1 cellular context compared by ENCODE assay signal in the genomic region with DNA sequence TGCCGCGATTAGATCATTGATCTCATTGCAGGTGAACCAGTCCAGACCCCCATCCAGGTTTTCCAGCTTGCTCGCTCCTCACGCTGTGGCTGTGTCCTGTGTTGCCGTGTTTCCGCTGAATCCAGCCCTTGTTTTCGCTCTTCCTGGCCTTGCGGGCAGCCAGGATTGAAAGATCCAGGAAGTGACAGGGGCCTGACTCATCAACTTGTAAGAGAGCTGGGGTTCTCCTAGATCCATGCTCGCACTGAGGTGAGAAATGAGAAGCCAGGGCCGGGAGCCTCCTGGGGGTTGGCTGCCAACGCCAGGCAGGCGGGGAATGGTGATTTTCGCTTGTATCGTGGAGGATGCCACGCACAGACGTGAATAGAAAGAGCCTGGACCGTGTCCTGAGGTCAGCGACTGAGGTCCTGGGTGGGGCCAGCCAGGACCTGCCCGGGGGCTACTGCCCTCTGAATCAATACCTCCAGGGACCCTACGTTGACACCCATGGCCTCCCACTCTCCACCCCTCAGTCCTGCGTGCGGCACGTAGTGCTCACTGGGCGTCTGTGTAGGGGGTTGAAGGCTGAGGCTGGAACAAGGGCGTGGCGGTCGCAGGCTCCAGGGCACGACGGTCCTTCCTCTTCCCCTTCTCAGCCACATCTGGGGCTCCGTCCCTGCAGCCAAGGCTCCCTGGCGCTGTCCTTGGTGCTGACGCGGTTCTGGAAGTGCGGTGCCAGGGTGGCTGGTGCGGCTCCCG.
TF ChIP-seq lines count a peak whose summit lies in the region.

No MANE protein-coding gene starts in this region.

TF ChIP-seq in HepG2, 621 proteins besides CTCF, POLR2A, EP300 and RAD21 (continued from another document and continues in another):
- TF ChIP-seq, protein P1, sequence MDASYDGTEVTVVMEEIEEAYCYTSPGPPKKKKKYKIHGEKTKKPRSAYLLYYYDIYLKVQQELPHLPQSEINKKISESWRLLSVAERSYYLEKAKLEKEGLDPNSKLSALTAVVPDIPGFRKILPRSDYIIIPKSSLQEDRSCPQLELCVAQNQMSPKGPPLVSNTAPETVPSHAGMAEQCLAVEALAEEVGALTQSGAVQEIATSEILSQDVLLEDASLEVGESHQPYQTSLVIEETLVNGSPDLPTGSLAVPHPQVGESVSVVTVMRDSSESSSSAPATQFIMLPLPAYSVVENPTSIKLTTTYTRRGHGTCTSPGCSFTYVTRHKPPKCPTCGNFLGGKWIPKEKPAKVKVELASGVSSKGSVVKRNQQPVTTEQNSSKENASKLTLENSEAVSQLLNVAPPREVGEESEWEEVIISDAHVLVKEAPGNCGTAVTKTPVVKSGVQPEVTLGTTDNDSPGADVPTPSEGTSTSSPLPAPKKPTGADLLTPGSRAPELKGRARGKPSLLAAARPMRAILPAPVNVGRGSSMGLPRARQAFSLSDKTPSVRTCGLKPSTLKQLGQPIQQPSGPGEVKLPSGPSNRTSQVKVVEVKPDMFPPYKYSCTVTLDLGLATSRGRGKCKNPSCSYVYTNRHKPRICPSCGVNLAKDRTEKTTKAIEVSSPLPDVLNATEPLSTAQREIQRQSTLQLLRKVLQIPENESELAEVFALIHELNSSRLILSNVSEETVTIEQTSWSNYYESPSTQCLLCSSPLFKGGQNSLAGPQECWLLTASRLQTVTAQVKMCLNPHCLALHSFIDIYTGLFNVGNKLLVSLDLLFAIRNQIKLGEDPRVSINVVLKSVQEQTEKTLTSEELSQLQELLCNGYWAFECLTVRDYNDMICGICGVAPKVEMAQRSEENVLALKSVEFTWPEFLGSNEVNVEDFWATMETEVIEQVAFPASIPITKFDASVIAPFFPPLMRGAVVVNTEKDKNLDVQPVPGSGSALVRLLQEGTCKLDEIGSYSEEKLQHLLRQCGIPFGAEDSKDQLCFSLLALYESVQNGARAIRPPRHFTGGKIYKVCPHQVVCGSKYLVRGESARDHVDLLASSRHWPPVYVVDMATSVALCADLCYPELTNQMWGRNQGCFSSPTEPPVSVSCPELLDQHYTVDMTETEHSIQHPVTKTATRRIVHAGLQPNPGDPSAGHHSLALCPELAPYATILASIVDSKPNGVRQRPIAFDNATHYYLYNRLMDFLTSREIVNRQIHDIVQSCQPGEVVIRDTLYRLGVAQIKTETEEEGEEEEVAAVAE (CRISPR knock-in tag; IDR thresholded peaks at IDR 0.05; ENCODE audit: borderline replicate concordance), result peak; percentile 93
- TF ChIP-seq, protein P2, sequence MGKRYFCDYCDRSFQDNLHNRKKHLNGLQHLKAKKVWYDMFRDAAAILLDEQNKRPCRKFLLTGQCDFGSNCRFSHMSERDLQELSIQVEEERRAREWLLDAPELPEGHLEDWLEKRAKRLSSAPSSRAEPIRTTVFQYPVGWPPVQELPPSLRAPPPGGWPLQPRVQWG (CRISPR knock-in tag; IDR thresholded peaks at IDR 0.05; ENCODE audit: borderline replicate concordance, low read depth), result peak; percentile 16; the same call in 1 of the 2 replicates
- TF ChIP-seq, protein P3, sequence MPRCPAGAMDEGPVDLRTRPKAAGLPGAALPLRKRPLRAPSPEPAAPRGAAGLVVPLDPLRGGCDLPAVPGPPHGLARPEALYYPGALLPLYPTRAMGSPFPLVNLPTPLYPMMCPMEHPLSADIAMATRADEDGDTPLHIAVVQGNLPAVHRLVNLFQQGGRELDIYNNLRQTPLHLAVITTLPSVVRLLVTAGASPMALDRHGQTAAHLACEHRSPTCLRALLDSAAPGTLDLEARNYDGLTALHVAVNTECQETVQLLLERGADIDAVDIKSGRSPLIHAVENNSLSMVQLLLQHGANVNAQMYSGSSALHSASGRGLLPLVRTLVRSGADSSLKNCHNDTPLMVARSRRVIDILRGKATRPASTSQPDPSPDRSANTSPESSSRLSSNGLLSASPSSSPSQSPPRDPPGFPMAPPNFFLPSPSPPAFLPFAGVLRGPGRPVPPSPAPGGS (CRISPR knock-in tag; IDR thresholded peaks at IDR 0.05), result peak; percentile 17; the same call in 1 of the 2 replicates
- no peak for TF ChIP-seq PLRG1 (conservative IDR thresholded peaks at IDR 0.05)
- peak; percentile 45; the same call in 1 of the 2 replicates for TF ChIP-seq ATF1 (CRISPR knock-in tag; IDR thresholded peaks at IDR 0.05)
- TF ChIP-seq TARDBP (CRISPR knock-in tag; IDR thresholded peaks at IDR 0.05), result peak; percentile 87
- no peak for TF ChIP-seq ZNF616 (CRISPR knock-in tag; IDR thresholded peaks at IDR 0.05; ENCODE audit: low read depth)
- TF ChIP-seq, protein P4, sequence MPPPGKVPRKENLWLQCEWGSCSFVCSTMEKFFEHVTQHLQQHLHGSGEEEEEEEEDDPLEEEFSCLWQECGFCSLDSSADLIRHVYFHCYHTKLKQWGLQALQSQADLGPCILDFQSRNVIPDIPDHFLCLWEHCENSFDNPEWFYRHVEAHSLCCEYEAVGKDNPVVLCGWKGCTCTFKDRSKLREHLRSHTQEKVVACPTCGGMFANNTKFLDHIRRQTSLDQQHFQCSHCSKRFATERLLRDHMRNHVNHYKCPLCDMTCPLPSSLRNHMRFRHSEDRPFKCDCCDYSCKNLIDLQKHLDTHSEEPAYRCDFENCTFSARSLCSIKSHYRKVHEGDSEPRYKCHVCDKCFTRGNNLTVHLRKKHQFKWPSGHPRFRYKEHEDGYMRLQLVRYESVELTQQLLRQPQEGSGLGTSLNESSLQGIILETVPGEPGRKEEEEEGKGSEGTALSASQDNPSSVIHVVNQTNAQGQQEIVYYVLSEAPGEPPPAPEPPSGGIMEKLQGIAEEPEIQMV (CRISPR knock-in tag; IDR thresholded peaks at IDR 0.05; ENCODE audit: low read depth), result peak; percentile 74; the same call in 1 of the 2 replicates
- TF ChIP-seq YEATS2 (CRISPR knock-in tag; IDR thresholded peaks at IDR 0.05; ENCODE audit: borderline replicate concordance), result peak; percentile 66; the same call in 1 of the 2 replicates
- TF ChIP-seq SALL2 (CRISPR knock-in tag; IDR thresholded peaks at IDR 0.05), result peak; percentile 88; the same call in 1 of the 2 replicates
- peak; percentile 68 for TF ChIP-seq TAF1 (CRISPR knock-in tag; IDR thresholded peaks at IDR 0.05)
- TF ChIP-seq ZNF331 (CRISPR knock-in tag; IDR thresholded peaks at IDR 0.05), result peak; percentile 97
- no peak for TF ChIP-seq KDM6A (CRISPR knock-in tag; IDR thresholded peaks at IDR 0.05; ENCODE audit: low read depth)
- TF ChIP-seq CHD2 (IDR thresholded peaks at IDR 0.05; ENCODE audit: low read depth, low read length), result peak; percentile 43; the same call in 1 of the 2 replicates
- no peak for TF ChIP-seq ZNF460 (CRISPR knock-in tag; IDR thresholded peaks at IDR 0.05; ENCODE audit: borderline replicate concordance)
- no peak for TF ChIP-seq ATRX (CRISPR knock-in tag; IDR thresholded peaks at IDR 0.05; ENCODE audit: borderline replicate concordance)
- TF ChIP-seq, protein P5, sequence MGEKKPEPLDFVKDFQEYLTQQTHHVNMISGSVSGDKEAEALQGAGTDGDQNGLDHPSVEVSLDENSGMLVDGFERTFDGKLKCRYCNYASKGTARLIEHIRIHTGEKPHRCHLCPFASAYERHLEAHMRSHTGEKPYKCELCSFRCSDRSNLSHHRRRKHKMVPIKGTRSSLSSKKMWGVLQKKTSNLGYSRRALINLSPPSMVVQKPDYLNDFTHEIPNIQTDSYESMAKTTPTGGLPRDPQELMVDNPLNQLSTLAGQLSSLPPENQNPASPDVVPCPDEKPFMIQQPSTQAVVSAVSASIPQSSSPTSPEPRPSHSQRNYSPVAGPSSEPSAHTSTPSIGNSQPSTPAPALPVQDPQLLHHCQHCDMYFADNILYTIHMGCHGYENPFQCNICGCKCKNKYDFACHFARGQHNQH (CRISPR knock-in tag; IDR thresholded peaks at IDR 0.05), result peak; percentile 85
- TF ChIP-seq ZNF180 (CRISPR knock-in tag; IDR thresholded peaks at IDR 0.05; ENCODE audit: borderline replicate concordance, low read depth), result no peak
- peak; percentile 95; the same call in 1 of the 2 replicates for TF ChIP-seq ZNF790 (CRISPR knock-in tag; IDR thresholded peaks at IDR 0.05; ENCODE audit: borderline replicate concordance)
- TF ChIP-seq, protein P6, sequence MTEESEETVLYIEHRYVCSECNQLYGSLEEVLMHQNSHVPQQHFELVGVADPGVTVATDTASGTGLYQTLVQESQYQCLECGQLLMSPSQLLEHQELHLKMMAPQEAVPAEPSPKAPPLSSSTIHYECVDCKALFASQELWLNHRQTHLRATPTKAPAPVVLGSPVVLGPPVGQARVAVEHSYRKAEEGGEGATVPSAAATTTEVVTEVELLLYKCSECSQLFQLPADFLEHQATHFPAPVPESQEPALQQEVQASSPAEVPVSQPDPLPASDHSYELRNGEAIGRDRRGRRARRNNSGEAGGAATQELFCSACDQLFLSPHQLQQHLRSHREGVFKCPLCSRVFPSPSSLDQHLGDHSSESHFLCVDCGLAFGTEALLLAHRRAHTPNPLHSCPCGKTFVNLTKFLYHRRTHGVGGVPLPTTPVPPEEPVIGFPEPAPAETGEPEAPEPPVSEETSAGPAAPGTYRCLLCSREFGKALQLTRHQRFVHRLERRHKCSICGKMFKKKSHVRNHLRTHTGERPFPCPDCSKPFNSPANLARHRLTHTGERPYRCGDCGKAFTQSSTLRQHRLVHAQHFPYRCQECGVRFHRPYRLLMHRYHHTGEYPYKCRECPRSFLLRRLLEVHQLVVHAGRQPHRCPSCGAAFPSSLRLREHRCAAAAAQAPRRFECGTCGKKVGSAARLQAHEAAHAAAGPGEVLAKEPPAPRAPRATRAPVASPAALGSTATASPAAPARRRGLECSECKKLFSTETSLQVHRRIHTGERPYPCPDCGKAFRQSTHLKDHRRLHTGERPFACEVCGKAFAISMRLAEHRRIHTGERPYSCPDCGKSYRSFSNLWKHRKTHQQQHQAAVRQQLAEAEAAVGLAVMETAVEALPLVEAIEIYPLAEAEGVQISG (CRISPR knock-in tag; IDR thresholded peaks at IDR 0.05), result peak; percentile 92
- TF ChIP-seq EHMT2 (IDR thresholded peaks at IDR 0.05; ENCODE audit: borderline replicate concordance, low read depth, low read length), result peak; percentile 86; the same call in 1 of the 2 replicates
- peak; percentile 99 for TF ChIP-seq SRY (CRISPR knock-in tag; IDR thresholded peaks at IDR 0.05)
- TF ChIP-seq ZNF530 (CRISPR knock-in tag; IDR thresholded peaks at IDR 0.05; ENCODE audit: low read depth), result peak; percentile 97
- peak; percentile 82 for TF ChIP-seq ZNF350 (CRISPR knock-in tag; IDR thresholded peaks at IDR 0.05; ENCODE audit: borderline replicate concordance, low read depth)
- TF ChIP-seq HOXA5 (CRISPR knock-in tag; IDR thresholded peaks at IDR 0.05), result peak; percentile 94
- peak; percentile 39; the same call in 1 of the 2 replicates for TF ChIP-seq GATA4 (IDR thresholded peaks at IDR 0.05; ENCODE audit: borderline replicate concordance, low read depth)
- peak; percentile 75 for TF ChIP-seq TEAD3 (CRISPR knock-in tag; optimal IDR thresholded peaks at IDR 0.05; ENCODE audit: borderline replicate concordance)
- TF ChIP-seq PTBP1 (IDR thresholded peaks at IDR 0.05; ENCODE audit: low read depth, low read length, poor library complexity, severe bottlenecking), result no peak
- TF ChIP-seq FOSL1 (CRISPR knock-in tag; IDR thresholded peaks at IDR 0.05; ENCODE audit: borderline replicate concordance), result peak; percentile 79; the same call in 1 of the 2 replicates
- TF ChIP-seq EEA1 (CRISPR knock-in tag; IDR thresholded peaks at IDR 0.05; ENCODE audit: borderline replicate concordance), result peak; percentile 93
- TF ChIP-seq, protein P7, sequence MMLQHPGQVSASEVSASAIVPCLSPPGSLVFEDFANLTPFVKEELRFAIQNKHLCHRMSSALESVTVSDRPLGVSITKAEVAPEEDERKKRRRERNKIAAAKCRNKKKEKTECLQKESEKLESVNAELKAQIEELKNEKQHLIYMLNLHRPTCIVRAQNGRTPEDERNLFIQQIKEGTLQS (CRISPR knock-in tag; IDR thresholded peaks at IDR 0.05), result peak; percentile 87
- peak; percentile 99 for TF ChIP-seq ZFP37 (CRISPR knock-in tag; IDR thresholded peaks at IDR 0.05; ENCODE audit: borderline replicate concordance)
- TF ChIP-seq NR2C2 (CRISPR knock-in tag; IDR thresholded peaks at IDR 0.05; ENCODE audit: borderline replicate concordance), result peak; percentile 48
- TF ChIP-seq MATR3 (CRISPR knock-in tag; IDR thresholded peaks at IDR 0.05), result no peak
- peak; percentile 94; the same call in 1 of the 2 replicates for TF ChIP-seq SMAD9 (CRISPR knock-in tag; IDR thresholded peaks at IDR 0.05)
- TF ChIP-seq TSC22D2 (CRISPR knock-in tag; IDR thresholded peaks at IDR 0.05; ENCODE audit: borderline replicate concordance), result peak; percentile 99
- TF ChIP-seq GATAD1 (CRISPR knock-in tag; IDR thresholded peaks at IDR 0.05), result peak; percentile 80
- no peak for TF ChIP-seq SCMH1 (CRISPR knock-in tag; IDR thresholded peaks at IDR 0.05; ENCODE audit: borderline replicate concordance)
- peak; percentile 61; the same call in 1 of the 2 replicates for TF ChIP-seq ZNF343 (CRISPR knock-in tag; IDR thresholded peaks at IDR 0.05)
- TF ChIP-seq, protein P8, sequence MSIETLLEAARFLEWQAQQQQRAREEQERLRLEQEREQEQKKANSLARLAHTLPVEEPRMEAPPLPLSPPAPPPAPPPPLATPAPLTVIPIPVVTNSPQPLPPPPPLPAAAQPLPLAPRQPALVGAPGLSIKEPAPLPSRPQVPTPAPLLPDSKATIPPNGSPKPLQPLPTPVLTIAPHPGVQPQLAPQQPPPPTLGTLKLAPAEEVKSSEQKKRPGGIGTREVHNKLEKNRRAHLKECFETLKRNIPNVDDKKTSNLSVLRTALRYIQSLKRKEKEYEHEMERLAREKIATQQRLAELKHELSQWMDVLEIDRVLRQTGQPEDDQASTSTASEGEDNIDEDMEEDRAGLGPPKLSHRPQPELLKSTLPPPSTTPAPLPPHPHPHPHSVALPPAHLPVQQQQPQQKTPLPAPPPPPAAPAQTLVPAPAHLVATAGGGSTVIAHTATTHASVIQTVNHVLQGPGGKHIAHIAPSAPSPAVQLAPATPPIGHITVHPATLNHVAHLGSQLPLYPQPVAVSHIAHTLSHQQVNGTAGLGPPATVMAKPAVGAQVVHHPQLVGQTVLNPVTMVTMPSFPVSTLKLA (IDR thresholded peaks at IDR 0.05), result peak; percentile 65
- TF ChIP-seq TBX3 (IDR thresholded peaks at IDR 0.05; ENCODE audit: borderline replicate concordance), result peak; percentile 50; the same call in 1 of the 2 replicates
- TF ChIP-seq SAP130 (CRISPR knock-in tag; IDR thresholded peaks at IDR 0.05; ENCODE audit: low read depth), result peak; percentile 97
- TF ChIP-seq ZFP36 (IDR thresholded peaks at IDR 0.05; ENCODE audit: borderline replicate concordance, low read depth, low read length, partially characterized antibody), result no peak
- peak; percentile 42; the same call in 1 of the 2 replicates for TF ChIP-seq ZNF431 (CRISPR knock-in tag; IDR thresholded peaks at IDR 0.05; ENCODE audit: borderline replicate concordance, low read depth)
- TF ChIP-seq ZNF724P (CRISPR knock-in tag; IDR thresholded peaks at IDR 0.05; ENCODE audit: borderline replicate concordance), result peak; percentile 88
- TF ChIP-seq, protein P9, sequence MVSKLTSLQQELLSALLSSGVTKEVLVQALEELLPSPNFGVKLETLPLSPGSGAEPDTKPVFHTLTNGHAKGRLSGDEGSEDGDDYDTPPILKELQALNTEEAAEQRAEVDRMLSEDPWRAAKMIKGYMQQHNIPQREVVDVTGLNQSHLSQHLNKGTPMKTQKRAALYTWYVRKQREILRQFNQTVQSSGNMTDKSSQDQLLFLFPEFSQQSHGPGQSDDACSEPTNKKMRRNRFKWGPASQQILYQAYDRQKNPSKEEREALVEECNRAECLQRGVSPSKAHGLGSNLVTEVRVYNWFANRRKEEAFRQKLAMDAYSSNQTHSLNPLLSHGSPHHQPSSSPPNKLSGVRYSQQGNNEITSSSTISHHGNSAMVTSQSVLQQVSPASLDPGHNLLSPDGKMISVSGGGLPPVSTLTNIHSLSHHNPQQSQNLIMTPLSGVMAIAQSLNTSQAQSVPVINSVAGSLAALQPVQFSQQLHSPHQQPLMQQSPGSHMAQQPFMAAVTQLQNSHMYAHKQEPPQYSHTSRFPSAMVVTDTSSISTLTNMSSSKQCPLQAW (CRISPR knock-in tag; IDR thresholded peaks at IDR 0.05), result peak; percentile 95
